Comparison of ENCODE assay signal across 1 cellular context in genomic region chr2:23624915-23625314, GRCh38.
TF ChIP-seq lines count a peak whose summit lies in the region.

No MANE protein-coding gene starts in this region.

TF ChIP-seq in HepG2, 621 proteins besides CTCF, POLR2A, EP300 and RAD21 (continued from another document):
- no peak for TF ChIP-seq BCLAF1 (IDR thresholded peaks at IDR 0.05)
- TF ChIP-seq ATF4 (CRISPR knock-in tag; IDR thresholded peaks at IDR 0.05): no peak
- TF ChIP-seq ZGPAT (CRISPR knock-in tag; IDR thresholded peaks at IDR 0.05): no peak
- no peak for TF ChIP-seq ZBTB2 (CRISPR knock-in tag; IDR thresholded peaks at IDR 0.05; ENCODE audit: low read depth)
- TF ChIP-seq ZEB1 (IDR thresholded peaks at IDR 0.05; ENCODE audit: insufficient replicate concordance, low read depth): no peak
- no peak for TF ChIP-seq TMF1 (CRISPR knock-in tag; IDR thresholded peaks at IDR 0.05; ENCODE audit: low read depth)
- no peak for TF ChIP-seq ZBTB43 (CRISPR knock-in tag; conservative IDR thresholded peaks at IDR 0.05)
- no peak for TF ChIP-seq NRL (CRISPR knock-in tag; IDR thresholded peaks at IDR 0.05; ENCODE audit: borderline replicate concordance)
